In the genomic region with DNA sequence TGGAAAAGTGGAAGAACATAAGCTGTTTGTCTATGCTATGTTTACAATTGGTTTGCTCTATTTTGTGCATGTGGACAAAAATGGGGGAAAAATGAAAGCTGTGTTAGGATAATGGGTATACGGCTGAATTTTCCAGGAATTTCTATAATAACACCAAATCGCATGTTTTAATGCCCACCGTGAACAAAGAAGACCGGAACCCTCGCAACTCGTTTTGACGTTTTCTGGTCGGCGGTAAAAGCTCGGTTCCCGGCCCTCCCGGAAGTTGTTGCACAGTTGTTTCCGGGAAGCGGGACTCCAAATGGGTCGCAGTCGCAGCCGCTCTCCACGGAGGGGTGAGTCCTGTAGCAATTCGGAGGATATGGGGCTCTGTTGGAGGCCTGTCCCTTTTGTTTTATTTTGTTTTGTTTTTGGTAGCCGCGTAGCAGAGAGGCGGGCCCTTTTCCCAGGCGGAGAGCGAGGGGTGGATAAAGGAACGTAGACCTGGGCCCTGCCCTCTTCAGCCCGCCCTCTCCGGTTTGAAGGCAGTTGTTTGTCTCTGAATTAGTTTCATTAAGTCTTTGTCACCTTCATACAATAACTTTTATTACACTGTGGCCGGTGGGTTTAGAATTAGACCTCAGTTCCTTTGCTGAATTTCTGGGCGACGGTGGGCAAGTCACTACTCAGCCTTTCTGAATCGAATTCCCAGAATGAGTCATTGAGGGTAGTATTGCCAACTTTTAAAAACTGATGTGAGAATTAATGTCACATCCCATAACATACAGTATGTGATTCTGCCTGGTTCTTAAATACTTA, we compare ENCODE assay signal across 8 cellular contexts. TPM values are rescaled to one million over a fixed set of nuclear protein-coding genes. Genes with fewer than 3 reads are reported as not detected.
DNase-seq lines count a peak whose midpoint lies in the region; ATAC-seq and TF ChIP-seq lines count a peak whose summit lies in the region.

Gene SNRNP27 (plus strand): TSS at position 273 of the 798 bp plus-strand sequence. CDS start 29 bp downstream, at position 302.

- intact Hi-C loops in T-helper 2 cell treated with Interferon-gamma antibody and Interleukin-4, amounts not matched to agents 100 ng/mL and 5 ng/mL, for 36 hours (cut with micrococcal nuclease) = loop anchor here (1.0 to 5.0 kb wide), 3 partner anchors 21 to 399 kb away; partner anchors contain the start of genes MXD1 and SNRPG
- intact Hi-C loops in left ventricle myocardium inferior (cut with micrococcal nuclease) (no loop called here), posterior vena cava (cut with DNase I) (no loop called here), upper lobe of right lung (cut with DNase I) (no loop called here)

- no peaks in the 10 kb centered on the region for H3F3A ChIP-seq in DOHH2 (ENCODE audit: control insufficient read depth, insufficient read depth)

- H3K27ac ChIP-seq in DOHH2 (ENCODE audit: low read depth, low read length) (peak within 1 kb of the TSS; percentile 49), left ventricle myocardium inferior (replicated peaks) (peak within 1 kb of the TSS; percentile 85), upper lobe of right lung (peak within 1 kb of the TSS; percentile 83)

- in situ Hi-C loops in HAP-1 (cut with MboI; ENCODE audit: low sequenced_read_pairs) = no loop called here

- TF ChIP-seq CTCF in DOHH2 (IDR thresholded peaks at IDR 0.05; ENCODE audit: low read depth, low read length, poor library complexity, severe bottlenecking) (no peak), left ventricle myocardium inferior (IDR thresholded peaks at IDR 0.05; ENCODE audit: borderline replicate concordance) (no peak), upper lobe of right lung (IDR thresholded peaks at IDR 0.05) (no peak)

- H3K9me3 ChIP-seq in DOHH2 (ENCODE audit: control insufficient read depth, insufficient read depth, low read length) (no peaks in the 10 kb centered on the region), HAP-1 (no peaks in the 10 kb centered on the region), left ventricle myocardium inferior (replicated peaks) (peaks cover 4% of the 10 kb centered on the region), upper lobe of right lung (no peaks in the 10 kb centered on the region)

- H3K4me3 ChIP-seq in DOHH2 (ENCODE audit: low read length) (peak within 1 kb of the TSS; percentile 89), HAP-1 (peak within 1 kb of the TSS; percentile 69), left ventricle myocardium inferior (peak within 1 kb of the TSS; percentile 88), upper lobe of right lung (peak within 1 kb of the TSS; percentile 77)

- H3K36me3 ChIP-seq in DOHH2 (ENCODE audit: control insufficient read depth, low read length) (peaks cover 44% of the 10 kb centered on the region), HAP-1 (replicated peaks) (peaks cover 28% of the 10 kb centered on the region), left ventricle myocardium inferior (peaks cover 38% of the 10 kb centered on the region), upper lobe of right lung (peaks cover 32% of the 10 kb centered on the region)

- DNase-seq in HAP-1 (ENCODE audit: low spot score in 2 of 2) (peak; percentile 69 to 87), NCI-H1694 treated with DMSO at 0.1 percent for 48 hours (lab: John Stamatoyannopoulos, UW) (peak; percentile 73), amygdala (lab: John Stamatoyannopoulos, UW) (peak in 55 of 56 donors; percentile 17 to 87 (median 68)), left ventricle myocardium inferior (peak; percentile 72), posterior vena cava (ENCODE audit: low spot score) (peak; percentile 95), upper lobe of right lung (peak; percentile 86)

- H3K9me2 ChIP-seq in DOHH2 (replicated peaks; ENCODE audit: control insufficient read depth, low read length) = no peaks in the 10 kb centered on the region

- peaks cover 31% of the 10 kb centered on the region for H3K79me2 ChIP-seq in DOHH2 (ENCODE audit: control insufficient read depth, low read length)

- peak; percentile 93 for ATAC-seq in upper lobe of right lung

- peaks cover 18% of the 10 kb centered on the region for H3K4me1 ChIP-seq in DOHH2 (ENCODE audit: control insufficient read depth, low read length)
- H3K4me1 ChIP-seq in HAP-1 = 0 out of 2 replicates have a peak, but pooled peaks cover 4% of the 10 kb centered on the region
- H3K4me1 ChIP-seq in left ventricle myocardium inferior = peaks cover 42% of the 10 kb centered on the region
- H3K4me1 ChIP-seq in upper lobe of right lung = peaks cover 11% of the 10 kb centered on the region

- H3K27me3 ChIP-seq in DOHH2 (ENCODE audit: control insufficient read depth, low read length) = no peaks in the 10 kb centered on the region
- H3K27me3 ChIP-seq in HAP-1 (ENCODE audit: low read depth) = no peaks in the 10 kb centered on the region
- no peaks in the 10 kb centered on the region for H3K27me3 ChIP-seq in left ventricle myocardium inferior (ENCODE audit: low read depth)
- H3K27me3 ChIP-seq in upper lobe of right lung = no peaks in the 10 kb centered on the region

- peak within 1 kb of the TSS; percentile 93 for H3K4me2 ChIP-seq in DOHH2 (ENCODE audit: low read length)

- 0 out of 2 replicates have a peak, but pooled peaks cover 3% of the 10 kb centered on the region for H4K20me1 ChIP-seq in DOHH2 (ENCODE audit: control insufficient read depth, insufficient read depth, low read depth, low read length)

RNA-seq across cellular contexts. Expression of gene SNRNP27, which starts in this region (rescaled TPM):
- total RNA-seq in T-helper 2 cell treated with Interferon-gamma antibody and Interleukin-4, amounts not matched to agents 100 ng/mL and 5 ng/mL, for 36 hours = 53.5 and 57.6 TPM in 2 replicates
- total RNA-seq in left ventricle myocardium inferior = 56.0 TPM
- 10 to 100 TPM; 35.9 to 47.3 TPM for total RNA-seq in posterior vena cava
- total RNA-seq in upper lobe of right lung = 41.0 TPM

Comparison
In these comparisons a context has a peak if more than half of its experiments do, and no peak if none do; other contexts are left out.
1. Peak in every context shown above with its lines: DNase-seq, ATAC-seq, H3K4me3 ChIP-seq and H3K27ac ChIP-seq.